36 cellular contexts compared by ENCODE assay signal in the genomic region with DNA sequence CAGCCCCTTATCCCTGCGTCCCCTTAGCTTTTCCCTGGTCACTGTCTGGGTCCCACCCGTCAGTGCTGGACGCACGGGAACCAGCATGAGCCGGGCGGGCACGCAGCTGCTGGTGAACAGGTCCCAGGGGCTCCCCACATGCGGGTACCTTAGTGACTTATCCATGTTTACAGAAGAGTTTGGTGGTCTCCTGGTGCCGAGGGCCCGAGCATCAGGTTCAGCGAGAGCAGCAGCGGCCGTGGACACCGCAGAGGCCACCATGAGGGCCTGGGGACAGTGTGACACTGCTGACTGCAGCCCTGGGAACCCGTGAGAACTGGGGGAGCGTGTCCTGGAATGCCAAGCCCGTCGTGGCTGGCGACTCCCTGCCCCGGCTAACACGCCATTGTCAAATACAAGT. TPM values are rescaled to one million over a fixed set of nuclear protein-coding genes. Genes with fewer than 3 reads are reported as not detected.
"Had no signal": no experiment of that assay in that cellular context is flagged by ENCODE, and none has a peak within 500 bp of the region (broad histone marks: within the 10 kb centered on the region; RNA-seq: fewer than 3 reads in every experiment).

No MANE protein-coding gene starts in this region.

- H3K4me2 ChIP-seq: SK-N-SH had no signal

- H3K27ac Mint-ChIP-seq: activated B cell treated with CpG ODN at 0.5 μM for 24 hours; activated CD4-positive, alpha-beta memory T cell treated with anti-CD3 and anti-CD28 coated beads for 36 hours; activated naive CD4-positive, alpha-beta T cell treated with anti-CD3 and anti-CD28 coated beads, Interleukin-2, amount 50 U/mL, for 24 hours; activated T-cell treated with anti-CD3 and anti-CD28 coated beads, Interleukin-2, amount 50 U/mL, for 72 hours had no signal

- H3K27me3 ChIP-seq: body of pancreas, Peyer's patch had no signal

- ATAC-seq: activated T-cell treated with anti-CD3 and anti-CD28 coated beads, Interleukin-2, amount 50 U/mL, for 72 hours; activated T-helper 17 cell treated with anti-CD3 and anti-CD28 coated beads, Interleukin-2, amount 50 U/mL, for 72 hours; body of pancreas; PC-3 had no signal

- H3K4me3 Mint-ChIP-seq: activated B cell treated with CpG ODN at 0.5 μM for 24 hours; activated CD4-positive, alpha-beta memory T cell treated with anti-CD3 and anti-CD28 coated beads for 36 hours; activated naive CD4-positive, alpha-beta T cell treated with anti-CD3 and anti-CD28 coated beads, Interleukin-2, amount 50 U/mL, for 24 hours; activated T-cell treated with anti-CD3 and anti-CD28 coated beads, Interleukin-2, amount 50 U/mL, for 72 hours; activated T-helper 17 cell treated with anti-CD3 and anti-CD28 coated beads, Interleukin-2, amount 50 U/mL, for 72 hours; T-helper 1 cell treated with Interleukin-12 subunit alpha and Interleukin-12 subunit beta and Interleukin-4 antibody, amounts not matched to agents 30 μg/mL and 1 μg/mL, for 36 hours had no signal

- H3K27me3 Mint-ChIP-seq: activated CD4-positive, alpha-beta memory T cell treated with anti-CD3 and anti-CD28 coated beads for 36 hours; activated naive CD4-positive, alpha-beta T cell treated with anti-CD3 and anti-CD28 coated beads, Interleukin-2, amount 50 U/mL, for 24 hours; activated T-helper 17 cell treated with anti-CD3 and anti-CD28 coated beads, Interleukin-2, amount 50 U/mL, for 72 hours had no signal

- H3K9me3 Mint-ChIP-seq: activated B cell treated with CpG ODN at 0.5 μM for 24 hours; activated CD4-positive, alpha-beta memory T cell treated with anti-CD3 and anti-CD28 coated beads for 36 hours; activated naive CD4-positive, alpha-beta T cell treated with anti-CD3 and anti-CD28 coated beads, Interleukin-2, amount 50 U/mL, for 24 hours; activated T-helper 17 cell treated with anti-CD3 and anti-CD28 coated beads, Interleukin-2, amount 50 U/mL, for 72 hours; T-helper 1 cell treated with Interleukin-12 subunit alpha and Interleukin-12 subunit beta and Interleukin-4 antibody, amounts not matched to agents 30 μg/mL and 1 μg/mL, for 36 hours had no signal

- FAIRE-seq: astrocyte had no signal

- H3K27ac ChIP-seq: adrenal gland, body of pancreas, breast epithelium, SJSA1, VCaP had no signal

- DNase-seq: activated B cell treated with CpG ODN at 0.5 μM for 24 hours; activated CD4-positive, alpha-beta memory T cell treated with anti-CD3 and anti-CD28 coated beads for 36 hours; activated CD4-positive, alpha-beta T cell treated with anti-CD3 and anti-CD28 coated beads for 4 hours; activated CD4-positive, alpha-beta T cell treated with anti-CD3 and anti-CD28 coated beads, Interleukin-2, amount 50 U/mL, for 1 hour; activated CD4-positive, CD25-positive, alpha-beta regulatory T cell treated with anti-CD3 and anti-CD28 coated beads, Interleukin-2, amount 50 U/mL, for 72 hours; activated effector memory CD4-positive, alpha-beta T cell treated with anti-CD3 and anti-CD28 coated beads, Interleukin-2, amount 50 U/mL, for 16 hours; activated naive CD4-positive, alpha-beta T cell; activated T-cell treated with anti-CD3 and anti-CD28 coated beads, Interleukin-2, amount 50 U/mL, for 1 hour; activated T-cell treated with anti-CD3 and anti-CD28 coated beads, Interleukin-2, amount 50 U/mL, for 72 hours; adrenal gland; body of pancreas; Kasumi-1; KG1; MG63; NCI-H1048; NCI-H1436 treated with DMSO at 0.1 percent for 48 hours; NCI-H1694 treated with DMSO at 0.1 percent for 48 hours; NCI-H2029; NCI-H345; NCI-H524 treated with DMSO at 0.1 percent for 48 hours; NK-92 treated with Interleukin-12 subunit alpha and Interleukin-12 subunit beta, amount 100 ng/mL, for 24 hours; PC-3; Peyer's patch; RPMI8226; SHP77 treated with DMSO at 0.1 percent for 48 hours; SK-N-SH had no signal

- H3K9ac ChIP-seq: SK-N-SH had no signal

- H3K4me1 ChIP-seq: adrenal gland, body of pancreas, breast epithelium had no signal

- H3K4me3 ChIP-seq: adrenal gland, body of pancreas, breast epithelium, MG63, Peyer's patch, SJSA1 had no signal

- H3K9me3 ChIP-seq: adrenal gland, body of pancreas, breast epithelium, MG63, Peyer's patch, SK-N-SH had no signal

- H3K36me3 ChIP-seq: adrenal gland, breast epithelium, MG63, Peyer's patch, SJSA1 had no signal

RNA-seq across cellular contexts. Expression of a gene that starts 6.5 kb away (rescaled TPM):
- total RNA-seq: body of pancreas, NCI-H460, SJSA1 had no signal

RNA-seq across cellular contexts. Expression of a gene that starts 22.7 kb away (rescaled TPM):
- total RNA-seq: activated B cell treated with CpG ODN at 0.5 μM for 24 hours had no signal

RNA-seq across cellular contexts. Expression of a gene that starts 48.2 kb away (rescaled TPM):
- total RNA-seq: activated B cell treated with CpG ODN at 0.5 μM for 24 hours; activated CD4-positive, alpha-beta memory T cell treated with anti-CD3 and anti-CD28 coated beads for 36 hours; activated CD8-positive, alpha-beta memory T cell treated with anti-CD3 and anti-CD28 coated beads for 36 hours; astrocyte; body of pancreas; breast epithelium; cardiac septum; Peyer's patch had no signal
- polyA plus RNA-seq: adrenal gland had no signal
